22 cellular contexts compared by ENCODE assay signal in genomic region chr7:143255564-143255963, GRCh38. TPM values are rescaled to one million over a fixed set of nuclear protein-coding genes. Genes with fewer than 3 reads are reported as not detected.
DNase-seq lines count a peak whose midpoint lies in the region; ATAC-seq and TF ChIP-seq lines count a peak whose summit lies in the region.
"Had no signal": no experiment of that assay in that cellular context is flagged by ENCODE, and none has a peak within 500 bp of the region (broad histone marks: within the 10 kb centered on the region; RNA-seq: fewer than 3 reads in every experiment).

No MANE protein-coding gene starts in this region.

- no peaks in the 10 kb centered on the region for H3K27me3 Mint-ChIP-seq in CD4-positive, alpha-beta T cell
- no peaks in the 10 kb centered on the region for H3K27me3 Mint-ChIP-seq in activated CD4-positive, alpha-beta memory T cell treated with anti-CD3 and anti-CD28 coated beads, Interleukin-2, amount 10 ng/mL, durations not matched to agents 7 days and 5 days
- H3K27me3 Mint-ChIP-seq: progenitor cell of endocrine pancreas; stimulated activated naive CD8-positive, alpha-beta T cell treated with anti-CD3 and anti-CD28 coated beads, Interleukin-15, Interleukin-2, amounts not matched to agents 100 ng/mL and 50 ng/mL, for 24 hours had no signal

- no peak for TF ChIP-seq CTCF in CD4-positive, alpha-beta T cell (IDR thresholded peaks at IDR 0.05)
- TF ChIP-seq CTCF in fibroblast of villous mesenchyme (IDR thresholded peaks at IDR 0.05; ENCODE audit: insufficient read depth, low read depth, low read length) = no peak

- peaks cover 10% of the 10 kb centered on the region for H3K9me3 ChIP-seq in CD4-positive, alpha-beta T cell (ENCODE audit: control insufficient read depth, low read length)

- H3K4me3 ChIP-seq in fibroblast of villous mesenchyme (ENCODE audit: low read depth, low read length) = no peak overlapping the region

- intact Hi-C loops in CD4-positive, alpha-beta T cell (cut with DNase I, micrococcal nuclease) = no loop called here

- POLR2A ChIA-PET in CD4-positive, alpha-beta T cell (lab: Charles Lee) = interaction anchor here (0.7 to 1.2 kb wide), 6 partner anchors 8 to 40 kb away, joined by 3 to 7 read pairs (median 4); partner anchors contain the start of gene GSTK1
- POLR2A ChIA-PET in activated CD4-positive, alpha-beta memory T cell treated with anti-CD3 and anti-CD28 coated beads, Interleukin-2, amount 10 ng/mL, durations not matched to agents 7 days and 5 days (lab: Charles Lee) = interaction anchor here (1.0 to 3.4 kb wide), 8 partner anchors 8 to 32 kb away, joined by 3 to 21 read pairs (median 4); partner anchors contain the start of genes CASP2 and GSTK1

- H3K27ac ChIP-seq in CD4-positive, alpha-beta T cell (ENCODE audit: low read depth, low read length) = no peak overlapping the region
- H3K27ac ChIP-seq in substantia nigra (ENCODE audit: low read depth, low read length, poor library complexity, severe bottlenecking) = no peak overlapping the region

- CTCF ChIA-PET in CD4-positive, alpha-beta T cell (lab: Charles Lee) = interaction anchor here (0.9 to 1.8 kb wide), 5 partner anchors 11 to 125 kb away, joined by 3 to 10 read pairs (median 3); partner anchors contain the start of gene CASP2
- CTCF ChIA-PET in activated CD4-positive, alpha-beta memory T cell treated with anti-CD3 and anti-CD28 coated beads, Interleukin-2, amount 10 ng/mL, durations not matched to agents 7 days and 5 days (lab: Charles Lee) = interaction anchor here (0.7 to 15.3 kb wide), 8 partner anchors 10 to 447 kb away, joined by 3 to 178 read pairs (median 4); partner anchors contain the start of gene CASP2

- peak overlapping the region; percentile 23 for H3K4me3 Mint-ChIP-seq in CD4-positive, alpha-beta T cell
- peak overlapping the region; percentile 35 for H3K4me3 Mint-ChIP-seq in activated CD4-positive, alpha-beta memory T cell treated with anti-CD3 and anti-CD28 coated beads, Interleukin-2, amount 10 ng/mL, durations not matched to agents 7 days and 5 days
- H3K4me3 Mint-ChIP-seq: nephron; stimulated activated naive CD8-positive, alpha-beta T cell treated with anti-CD3 and anti-CD28 coated beads, Interleukin-15, Interleukin-2, amounts not matched to agents 100 ng/mL and 50 ng/mL, for 24 hours had no signal

- peaks cover 34% of the 10 kb centered on the region for H3K36me3 Mint-ChIP-seq in CD4-positive, alpha-beta T cell (ENCODE audit: low read depth)
- peaks cover 34% of the 10 kb centered on the region for H3K36me3 Mint-ChIP-seq in activated CD4-positive, alpha-beta memory T cell treated with anti-CD3 and anti-CD28 coated beads, Interleukin-2, amount 10 ng/mL, durations not matched to agents 7 days and 5 days (ENCODE audit: low read depth)

- no peaks in the 10 kb centered on the region for H3K27me3 ChIP-seq in CD4-positive, alpha-beta T cell (ENCODE audit: control insufficient read depth, insufficient read depth, low read length)

- H3K27ac Mint-ChIP-seq in CD4-positive, alpha-beta T cell = peak overlapping the region; percentile 60
- H3K27ac Mint-ChIP-seq in activated CD4-positive, alpha-beta memory T cell treated with anti-CD3 and anti-CD28 coated beads, Interleukin-2, amount 10 ng/mL, durations not matched to agents 7 days and 5 days = peak overlapping the region; percentile 83
- H3K27ac Mint-ChIP-seq: nephron, progenitor cell of endocrine pancreas had no signal

- no peak for ATAC-seq in CD4-positive, alpha-beta T cell (ENCODE audit: poor library complexity)

- TF ChIP-seq POLR2A in erythroblast (IDR thresholded peaks at IDR 0.05; ENCODE audit: low read length) = no peak

- DNase-seq in CD4-positive, alpha-beta T cell = no peak
- DNase-seq in EL = peak; percentile 27
- no peak for DNase-seq in activated CD4-positive, alpha-beta memory T cell treated with anti-CD3 and anti-CD28 coated beads, Interleukin-2, amount 10 ng/mL, durations not matched to agents 7 days and 5 days
- peak; percentile 66 for DNase-seq in fibroblast of villous mesenchyme (ENCODE audit: low read depth)
- DNase-seq in substantia nigra (lab: John Stamatoyannopoulos, UW) = no peak
- DNase-seq in NOMO-1 (lab: John Stamatoyannopoulos, UW; ENCODE audit: unreplicated experiment in 2 of 2) = no peak
- no peak for DNase-seq in erythroblast (lab: John Stamatoyannopoulos, UW)
- DNase-seq: activated gamma-delta T cell; DMS153; hypothalamus; kidney; mesendoderm; NCI-H1436; NCI-H2171; NCI-H69; SHP77; stimulated activated CD4-positive, alpha-beta T cell treated with anti-CD3 and anti-CD28 coated beads, Interleukin-2, amount 100 ng/mL, for 24 hours; trophoblast cell had no signal

- H3K4me1 Mint-ChIP-seq in CD4-positive, alpha-beta T cell (ENCODE audit: low read depth) = peaks cover 89% of the 10 kb centered on the region
- H3K4me1 Mint-ChIP-seq in activated CD4-positive, alpha-beta memory T cell treated with anti-CD3 and anti-CD28 coated beads, Interleukin-2, amount 10 ng/mL, durations not matched to agents 7 days and 5 days = peaks cover 79% of the 10 kb centered on the region
- H3K4me1 Mint-ChIP-seq: nephron had no signal

- H3K9me3 Mint-ChIP-seq in CD4-positive, alpha-beta T cell = peaks cover 19% of the 10 kb centered on the region
- peaks cover 21% of the 10 kb centered on the region for H3K9me3 Mint-ChIP-seq in activated CD4-positive, alpha-beta memory T cell treated with anti-CD3 and anti-CD28 coated beads, Interleukin-2, amount 10 ng/mL, durations not matched to agents 7 days and 5 days
- H3K9me3 Mint-ChIP-seq: stimulated activated naive CD8-positive, alpha-beta T cell treated with anti-CD3 and anti-CD28 coated beads, Interleukin-15, Interleukin-2, amounts not matched to agents 100 ng/mL and 50 ng/mL, for 24 hours had no signal

RNA-seq across cellular contexts. Expression of gene GSTK1, which starts 7.7 kb away (rescaled TPM):
- total RNA-seq in CD4-positive, alpha-beta T cell = 100 to 1,000 TPM; 245 to 259 TPM
- total RNA-seq in activated CD4-positive, alpha-beta memory T cell treated with anti-CD3 and anti-CD28 coated beads, Interleukin-2, amount 10 ng/mL, durations not matched to agents 7 days and 5 days = 100 to 1,000 TPM; 502 to 518 TPM
- 63.1 and 69.1 TPM in 2 replicates for total RNA-seq in fibroblast of villous mesenchyme

RNA-seq across cellular contexts. Expression of gene TMEM139, which starts 29.2 kb away (rescaled TPM):
- under 1 TPM; 0.20 to 0.27 TPM for total RNA-seq in CD4-positive, alpha-beta T cell
- total RNA-seq in activated CD4-positive, alpha-beta memory T cell treated with anti-CD3 and anti-CD28 coated beads, Interleukin-2, amount 10 ng/mL, durations not matched to agents 7 days and 5 days = under 1 TPM; 0.48 to 0.73 TPM
- total RNA-seq in fibroblast of villous mesenchyme = not detected in 2 replicates

RNA-seq across cellular contexts. Expression of gene CASP2, which starts 32.6 kb away (rescaled TPM):
- total RNA-seq in CD4-positive, alpha-beta T cell = 10 to 100 TPM; 19.1 to 21.9 TPM
- 100 to 1,000 TPM; 117 to 122 TPM for total RNA-seq in activated CD4-positive, alpha-beta memory T cell treated with anti-CD3 and anti-CD28 coated beads, Interleukin-2, amount 10 ng/mL, durations not matched to agents 7 days and 5 days
- 11.9 and 16.0 TPM in 2 replicates for total RNA-seq in fibroblast of villous mesenchyme

RNA-seq across cellular contexts. Expression of gene TAS2R40, which starts 33.7 kb away (rescaled TPM):
- total RNA-seq in CD4-positive, alpha-beta T cell = not detected
- total RNA-seq in activated CD4-positive, alpha-beta memory T cell treated with anti-CD3 and anti-CD28 coated beads, Interleukin-2, amount 10 ng/mL, durations not matched to agents 7 days and 5 days = not detected
- not detected in 2 replicates for total RNA-seq in fibroblast of villous mesenchyme
- total RNA-seq: kidney, progenitor cell of endocrine pancreas, skeletal muscle tissue had no signal

Comparison
In these comparisons a context has a peak if more than half of its experiments do, and no peak if none do; other contexts are left out.
1. DNase-seq: peak in EL (single experiment) and fibroblast of villous mesenchyme (single experiment); none in CD4-positive, alpha-beta T cell (0 of 10), activated CD4-positive, alpha-beta memory T cell treated with anti-CD3 and anti-CD28 coated beads, Interleukin-2, amount 10 ng/mL, durations not matched to agents 7 days and 5 days (single experiment), substantia nigra (0 of 49), NOMO-1 (0 of 2) and erythroblast (0 of 2).